17 cellular contexts compared by ENCODE assay signal in the genomic region with DNA sequence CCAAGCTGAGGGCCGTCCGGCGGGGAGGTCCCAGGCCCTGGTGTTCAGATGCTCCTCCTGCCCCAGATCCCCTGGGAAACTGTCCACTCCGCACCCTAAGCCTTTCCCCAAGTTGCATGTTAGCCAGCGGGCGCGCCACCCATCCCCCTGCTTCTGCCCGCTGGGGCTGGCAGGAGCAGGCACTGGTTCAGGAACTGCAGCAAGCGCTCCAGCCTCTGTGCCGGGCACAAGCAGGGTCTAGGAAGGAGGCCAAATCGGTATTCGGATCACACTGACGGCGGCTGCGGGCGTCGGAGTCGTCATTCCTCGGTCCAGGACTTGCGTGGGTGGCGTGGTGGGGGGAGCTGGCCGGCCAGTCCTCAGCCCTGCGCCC. TPM values are rescaled to one million over a fixed set of nuclear protein-coding genes. Genes with fewer than 3 reads are reported as not detected.
DNase-seq lines count a peak whose midpoint lies in the region; ATAC-seq and TF ChIP-seq lines count a peak whose summit lies in the region.
"Had no signal": no experiment of that assay in that cellular context is flagged by ENCODE, and none has a peak within 500 bp of the region (broad histone marks: within the 10 kb centered on the region; RNA-seq: fewer than 3 reads in every experiment).

No MANE protein-coding gene starts in this region.

- no peaks in the 10 kb centered on the region for H3F3A ChIP-seq in SK-N-SH (replicated peaks; ENCODE audit: insufficient read depth)

- peaks cover 35% of the 10 kb centered on the region for H3K4me1 ChIP-seq in CD8-positive, alpha-beta memory T cell (ENCODE audit: insufficient read depth, low read length)
- peaks cover 16 to 33% (median 23%) of the 10 kb centered on the region in 4 donors for H3K4me1 ChIP-seq in stomach
- H3K4me1 ChIP-seq in SK-N-SH (ENCODE audit: control insufficient read depth in 1 of 2, insufficient read depth in 2 of 2, low read depth in 1 of 2, low read length in 1 of 2): peaks cover 0 to 33% of the 10 kb centered on the region in 2 experiments; a peak in 1 of 4 replicates

- no peaks in the 10 kb centered on the region for H3K27me3 Mint-ChIP-seq in CD8-positive, alpha-beta memory T cell

- TF ChIP-seq RAD21 in SK-N-SH (IDR thresholded peaks at IDR 0.05; ENCODE audit: low read length): no peak

- peaks cover 25 to 50% (median 32%) of the 10 kb centered on the region in 3 donors for H3K4me1 Mint-ChIP-seq in CD8-positive, alpha-beta memory T cell
- H3K4me1 Mint-ChIP-seq: nephron had no signal

- no peak for TF ChIP-seq CTCF in stomach (IDR thresholded peaks at IDR 0.05)
- TF ChIP-seq CTCF in SK-N-SH (IDR thresholded peaks at IDR 0.05): no peak

- peak overlapping the region in 6 of 7 donors; percentile 53 to 70 (median 60) for H3K4me3 Mint-ChIP-seq in CD8-positive, alpha-beta memory T cell
- H3K4me3 Mint-ChIP-seq: nephron had no signal

- POLR2A ChIA-PET in CD8-positive, alpha-beta memory T cell (lab: Charles Lee): interaction anchor here (1.2 kb wide), 1 partner anchor 12 kb away, joined by 3 read pairs; no protein-coding TSS in a partner anchor
- POLR2A ChIA-PET in SK-N-SH (lab: Yijun Ruan, JAX): no interaction called here

- no peaks in the 10 kb centered on the region for H3K36me3 Mint-ChIP-seq in CD8-positive, alpha-beta memory T cell

- CTCF ChIA-PET in CD8-positive, alpha-beta memory T cell (lab: Charles Lee): interaction anchor here (1.6 to 2.7 kb wide), 2 partner anchors 27 to 242 kb away, joined by 3 to 9 read pairs; no protein-coding TSS in a partner anchor
- CTCF ChIA-PET in SK-N-SH (lab: Yijun Ruan, JAX): no interaction called here

- no peaks in the 10 kb centered on the region for H3K36me3 ChIP-seq in CD8-positive, alpha-beta memory T cell (ENCODE audit: insufficient read depth, low read length)
- H3K36me3 ChIP-seq in stomach (peaks cover 0 to 8% (median 2%) of the 10 kb centered on the region in 4 donors), SK-N-SH (replicated peaks in 1 of 2; ENCODE audit: control insufficient read depth in 1 of 2, insufficient read depth in 2 of 2, low read length in 1 of 2) (no peaks in the 10 kb centered on the region)

- no peak for TF ChIP-seq POLR2A in stomach (IDR thresholded peaks at IDR 0.05)

- no peaks in the 10 kb centered on the region for H4K20me1 ChIP-seq in SK-N-SH (ENCODE audit: insufficient read depth)

- H3K9me2 ChIP-seq in SK-N-SH: no peaks in the 10 kb centered on the region

- no peak overlapping the region for H3K27ac ChIP-seq in CD8-positive, alpha-beta memory T cell (ENCODE audit: low read depth, low read length)
- peak overlapping the region in 1 of 5 donors; percentile 42 for H3K27ac ChIP-seq in stomach
- H3K27ac ChIP-seq in SK-N-SH (ENCODE audit: low read depth in 2 of 2, low read length in 1 of 2): no peak overlapping the region
- H3K27ac ChIP-seq: C4-2B, KMS-11 had no signal

- no peaks in the 10 kb centered on the region for H3K79me2 ChIP-seq in SK-N-SH (ENCODE audit: insufficient read depth)

- H3K9me3 Mint-ChIP-seq in CD8-positive, alpha-beta memory T cell: no peaks in the 10 kb centered on the region
- H3K9me3 Mint-ChIP-seq: nephron; stimulated activated naive CD8-positive, alpha-beta T cell treated with anti-CD3 and anti-CD28 coated beads, Interleukin-15, Interleukin-2, amounts not matched to agents 100 ng/mL and 50 ng/mL, for 24 hours had no signal

- H3K4me3 ChIP-seq in CD8-positive, alpha-beta memory T cell (ENCODE audit: low read length): peak overlapping the region; percentile 61
- peak overlapping the region in 3 of 4 donors; percentile 11 to 20 (median 15) for H3K4me3 ChIP-seq in stomach
- no peak overlapping the region for H3K4me3 ChIP-seq in SK-N-SH (ENCODE audit: low read depth in 2 of 2, low read length in 1 of 2)
- H3K4me3 ChIP-seq: GM12878 had no signal

- no peak overlapping the region for H3K9ac ChIP-seq in SK-N-SH
- H3K9ac ChIP-seq: KMS-11 had no signal

- no peaks in the 10 kb centered on the region for H3K27me3 ChIP-seq in CD8-positive, alpha-beta memory T cell (ENCODE audit: insufficient read depth, low read length, poor library complexity, severe bottlenecking)
- peaks cover 0 to 66% (median 16%) of the 10 kb centered on the region in 3 donors for H3K27me3 ChIP-seq in stomach
- no peaks in the 10 kb centered on the region for H3K27me3 ChIP-seq in SK-N-SH (ENCODE audit: insufficient read depth)

- intact Hi-C loops in stomach (cut with DNase I; ENCODE audit: low total_unique reads): no loop called here

- no peak overlapping the region for H2AFZ ChIP-seq in SK-N-SH (ENCODE audit: low read depth)

- TF ChIP-seq EP300 in stomach (IDR thresholded peaks at IDR 0.05) (no peak), SK-N-SH (IDR thresholded peaks at IDR 0.05; ENCODE audit: borderline replicate concordance in 1 of 2, low read depth in 1 of 2, low read length in 1 of 2) (no peak)

- 50 to 75% (median 64%) methylated on average over 17 to 23 of the region's 23 CpGs for WGBS in stomach, 5 donors
- WGBS in SK-N-SH (ENCODE audit: low lambda C conversion rate): 96% methylated on average over 13 of the region's 23 CpGs

- no peak overlapping the region for H3K4me2 ChIP-seq in SK-N-SH
- H3K4me2 ChIP-seq: KMS-11 had no signal

- no peak for DNase-seq in CD8-positive, alpha-beta memory T cell
- DNase-seq in anterior cingulate cortex (lab: John Stamatoyannopoulos, UW) (peak in 45 of 58 donors; percentile 29 to 82 (median 64)), islet precursor cell (peak; percentile 46), stomach (peak; percentile 23), SK-N-SH (no peak), A172 (ENCODE audit: low spot score) (no peak), epidermal melanocyte (ENCODE audit: insufficient read length, low spot score) (no peak)
- DNase-seq: glutamatergic neuron, NCI-H1417 treated with DMSO at 0.1 percent for 48 hours, NCI-H510A treated with DMSO at 0.1 percent for 48 hours had no signal

- no peak overlapping the region for H3K27ac Mint-ChIP-seq in CD8-positive, alpha-beta memory T cell
- H3K27ac Mint-ChIP-seq: nephron; stimulated activated naive CD8-positive, alpha-beta T cell treated with anti-CD3 and anti-CD28 coated beads, Interleukin-15, Interleukin-2, amounts not matched to agents 100 ng/mL and 50 ng/mL, for 24 hours had no signal

- no peaks in the 10 kb centered on the region for H3K9me3 ChIP-seq in CD8-positive, alpha-beta memory T cell (ENCODE audit: low read length)
- H3K9me3 ChIP-seq in stomach (no peaks in the 10 kb centered on the region), SK-N-SH (no peaks in the 10 kb centered on the region)

- ATAC-seq in HG03457 (IDR thresholded peaks at IDR 0.05; ENCODE audit: unreplicated experiment): no peak
- ATAC-seq: GM12878, SK-N-SH treated with all-trans-retinoic acid at 6 μM for 48 hours had no signal

TF ChIP-seq in SK-N-SH, 30 proteins besides CTCF, POLR2A, EP300 and RAD21:
- TF ChIP-seq EZH2phosphoT487 (IDR thresholded peaks at IDR 0.05; ENCODE audit: borderline replicate concordance, low read depth) (no peak), POLR2AphosphoS5 (IDR thresholded peaks at IDR 0.05; ENCODE audit: low read depth, low read length) (no peak), RXRA (IDR thresholded peaks at IDR 0.05; ENCODE audit: borderline replicate concordance, low read depth) (no peak), NRF1 (IDR thresholded peaks at IDR 0.05; ENCODE audit: low read depth, low read length) (no peak)
- TF ChIP-seq, protein P1, sequence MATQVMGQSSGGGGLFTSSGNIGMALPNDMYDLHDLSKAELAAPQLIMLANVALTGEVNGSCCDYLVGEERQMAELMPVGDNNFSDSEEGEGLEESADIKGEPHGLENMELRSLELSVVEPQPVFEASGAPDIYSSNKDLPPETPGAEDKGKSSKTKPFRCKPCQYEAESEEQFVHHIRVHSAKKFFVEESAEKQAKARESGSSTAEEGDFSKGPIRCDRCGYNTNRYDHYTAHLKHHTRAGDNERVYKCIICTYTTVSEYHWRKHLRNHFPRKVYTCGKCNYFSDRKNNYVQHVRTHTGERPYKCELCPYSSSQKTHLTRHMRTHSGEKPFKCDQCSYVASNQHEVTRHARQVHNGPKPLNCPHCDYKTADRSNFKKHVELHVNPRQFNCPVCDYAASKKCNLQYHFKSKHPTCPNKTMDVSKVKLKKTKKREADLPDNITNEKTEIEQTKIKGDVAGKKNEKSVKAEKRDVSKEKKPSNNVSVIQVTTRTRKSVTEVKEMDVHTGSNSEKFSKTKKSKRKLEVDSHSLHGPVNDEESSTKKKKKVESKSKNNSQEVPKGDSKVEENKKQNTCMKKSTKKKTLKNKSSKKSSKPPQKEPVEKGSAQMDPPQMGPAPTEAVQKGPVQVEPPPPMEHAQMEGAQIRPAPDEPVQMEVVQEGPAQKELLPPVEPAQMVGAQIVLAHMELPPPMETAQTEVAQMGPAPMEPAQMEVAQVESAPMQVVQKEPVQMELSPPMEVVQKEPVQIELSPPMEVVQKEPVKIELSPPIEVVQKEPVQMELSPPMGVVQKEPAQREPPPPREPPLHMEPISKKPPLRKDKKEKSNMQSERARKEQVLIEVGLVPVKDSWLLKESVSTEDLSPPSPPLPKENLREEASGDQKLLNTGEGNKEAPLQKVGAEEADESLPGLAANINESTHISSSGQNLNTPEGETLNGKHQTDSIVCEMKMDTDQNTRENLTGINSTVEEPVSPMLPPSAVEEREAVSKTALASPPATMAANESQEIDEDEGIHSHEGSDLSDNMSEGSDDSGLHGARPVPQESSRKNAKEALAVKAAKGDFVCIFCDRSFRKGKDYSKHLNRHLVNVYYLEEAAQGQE (IDR thresholded peaks at IDR 0.05; ENCODE audit: low read depth, low read length): no peak

RNA-seq across cellular contexts. Expression of a gene that starts 53.7 kb away (rescaled TPM):
- total RNA-seq in CD8-positive, alpha-beta memory T cell: 10 to 100 TPM; 93.1 to 97.6 TPM
- polyA plus RNA-seq in CD8-positive, alpha-beta memory T cell: 40.4 TPM
- 100 to 1,000 TPM in 1 of 5 donors, 10 to 100 TPM in 3, 1 to 10 TPM in 1; 8.2 to 103 (median 72.4) TPM for total RNA-seq in stomach
- polyA plus RNA-seq in stomach: 10 to 100 TPM; 18.0 to 31.0 (median 30.1) TPM
- polyA plus RNA-seq in SK-N-SH (2012; rRNA removed): 72.7 and 84.9 TPM in 2 replicates
- polyA plus RNA-seq in SK-N-SH (2012; cell fraction: cytosol; rRNA removed): 57.6 and 77.8 TPM in 2 replicates
- polyA plus RNA-seq in SK-N-SH (2012; cell fraction: nucleus; rRNA removed): 57.2 and 78.1 TPM in 2 replicates
- total RNA-seq in A172 (2014; rRNA removed; shearing (Covaris generic)): 116 and 123 TPM in 2 replicates

Comparison
In these comparisons a context has a peak if more than half of its experiments do, and no peak if none do; other contexts are left out.
1. DNase-seq: peak in anterior cingulate cortex (45 of 58), islet precursor cell (single experiment) and stomach (single experiment); none in CD8-positive, alpha-beta memory T cell (0 of 5), SK-N-SH (single experiment), A172 (single experiment) and epidermal melanocyte (single experiment).
2. H3K4me3 ChIP-seq: peak in CD8-positive, alpha-beta memory T cell (single experiment) and stomach (3 of 4); none in SK-N-SH (0 of 2).